24 cellular contexts compared by ENCODE assay signal in the genomic region with DNA sequence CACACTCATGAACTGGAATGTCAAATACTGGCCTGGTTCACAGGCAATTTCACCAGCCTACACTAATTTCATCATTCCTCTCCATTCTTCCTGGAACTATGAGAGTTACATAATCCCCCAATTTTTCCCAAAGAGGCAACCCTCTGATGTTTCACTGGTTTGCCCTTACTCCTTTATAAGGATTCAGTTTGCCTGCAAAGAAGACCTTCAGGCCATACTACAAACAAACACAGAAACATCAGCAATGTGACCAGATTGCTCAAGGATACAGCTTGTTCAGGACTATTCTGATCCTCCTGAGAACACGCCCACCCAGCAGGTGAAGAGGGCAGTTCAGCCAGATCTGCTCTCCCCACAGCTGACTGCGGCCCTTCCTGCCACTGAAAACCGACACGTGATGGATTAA.
A peak's percentile ranks its signal among the peaks of the same experiment; 100 is the strongest.
DNase-seq lines count a peak whose midpoint lies in the region; ATAC-seq and TF ChIP-seq lines count a peak whose summit lies in the region.
"Had no signal": no experiment of that assay in that cellular context is flagged by ENCODE, and none has a peak within 500 bp of the region (broad histone marks: within the 10 kb centered on the region; RNA-seq: fewer than 3 reads in every experiment).

No MANE protein-coding gene starts in this region.

- H3K36me3 ChIP-seq in lower lobe of right lung = no peaks in the 10 kb centered on the region
- H3K36me3 ChIP-seq in Peyer's patch = no peaks in the 10 kb centered on the region
- H3K36me3 ChIP-seq: ovary, sigmoid colon had no signal

- H3K27me3 ChIP-seq in right cardiac atrium (ENCODE audit: control insufficient read depth, insufficient read depth) (no peaks in the 10 kb centered on the region), lower lobe of right lung (ENCODE audit: low read depth) (no peaks in the 10 kb centered on the region), Peyer's patch (no peaks in the 10 kb centered on the region)
- H3K27me3 ChIP-seq: foreskin keratinocyte, ovary, sigmoid colon, testis had no signal

- no peak for TF ChIP-seq POLR2A in Peyer's patch (IDR thresholded peaks at IDR 0.05)

- no peaks in the 10 kb centered on the region for H3K9me3 ChIP-seq in right cardiac atrium (ENCODE audit: control insufficient read depth, low read length)
- H3K9me3 ChIP-seq in lower lobe of right lung = no peaks in the 10 kb centered on the region
- no peaks in the 10 kb centered on the region for H3K9me3 ChIP-seq in Peyer's patch
- H3K9me3 ChIP-seq: ovary, sigmoid colon, testis had no signal

- no peak overlapping the region for H3K4me3 ChIP-seq in right cardiac atrium (ENCODE audit: low read length)
- H3K4me3 ChIP-seq in cardiac fibroblast (replicated peaks in 1 of 2; ENCODE audit: low read depth in 2 of 2, low read length in 2 of 2) = no peak overlapping the region
- no peak overlapping the region for H3K4me3 ChIP-seq in lower lobe of right lung
- H3K4me3 ChIP-seq in Peyer's patch = no peak overlapping the region
- H3K4me3 ChIP-seq: ovary, sigmoid colon, testis had no signal

- TF ChIP-seq CTCF in cardiac fibroblast (IDR thresholded peaks at IDR 0.05; ENCODE audit: low read depth, low read length) (no peak), lower lobe of right lung (IDR thresholded peaks at IDR 0.05) (no peak), Peyer's patch (IDR thresholded peaks at IDR 0.05) (no peak)

- H3K4me1 ChIP-seq in right cardiac atrium (ENCODE audit: control insufficient read depth, insufficient read depth, low read length) (no peaks in the 10 kb centered on the region), lower lobe of right lung (peaks cover 6% of the 10 kb centered on the region), Peyer's patch (no peaks in the 10 kb centered on the region)
- H3K4me1 ChIP-seq: foreskin keratinocyte, testis had no signal

- intact Hi-C loops in Right ventricle myocardium superior (cut with DNase I) = no loop called here
- intact Hi-C loops in right cardiac atrium (cut with DNase I) = no loop called here
- intact Hi-C loops in lower lobe of right lung (cut with DNase I) = no loop called here

- DNase-seq in Right ventricle myocardium superior (no peak), right cardiac atrium (no peak), cardiac fibroblast (ENCODE audit: low read depth in 2 of 2) (peak; percentile 48 to 60), lower lobe of right lung (no peak), Peyer's patch (no peak), OCI-M2 (lab: John Stamatoyannopoulos, UW; ENCODE audit: unreplicated experiment) (no peak)
- DNase-seq: activated CD4-positive, alpha-beta T cell treated with anti-CD3 and anti-CD28 coated beads for 4 hours; activated naive CD8-positive, alpha-beta T cell treated with anti-CD3 and anti-CD28 coated beads, Interleukin-2, amount 10 ng/mL, durations not matched to agents 7 days and 5 days; CD8-positive, alpha-beta T cell; DMS153; foreskin keratinocyte; hypothalamus; KBM-7; MV-4-11; naive thymus-derived CD4-positive, alpha-beta T cell; NCI-H446; ovary; SHP77; sigmoid colon; T-helper 1 cell; testis had no signal

- H3K27ac ChIP-seq in right cardiac atrium (ENCODE audit: low read length) (no peak overlapping the region), lower lobe of right lung (no peak overlapping the region), Peyer's patch (no peak overlapping the region)
- H3K27ac ChIP-seq: foreskin keratinocyte, ovary, sigmoid colon, testis had no signal

- ATAC-seq in Right ventricle myocardium superior (ENCODE audit: poor library complexity) (peak; percentile 39), right cardiac atrium (no peak), lower lobe of right lung (peak; percentile 60 to 73), GM21526 (IDR thresholded peaks at IDR 0.05; ENCODE audit: low FRiP score, unreplicated experiment) (no peak)
- ATAC-seq: CD8-positive, alpha-beta T cell; foreskin keratinocyte; HCT116; naive thymus-derived CD4-positive, alpha-beta T cell; stimulated activated effector memory CD8-positive, alpha-beta T cell treated with anti-CD3 and anti-CD28 coated beads, Interleukin-12 subunit alpha, Interleukin-12 subunit beta, amount 100 ng/mL, for 72 hours had no signal

- 73% methylated on average over 4 of the region's 4 CpGs for WGBS in right cardiac atrium

Comparison
In these comparisons a context has a peak if more than half of its experiments do, and no peak if none do; other contexts are left out.
1. ATAC-seq: peak in Right ventricle myocardium superior (single experiment) and lower lobe of right lung (2 of 2); none in right cardiac atrium (0 of 2) and GM21526 (single experiment).
2. DNase-seq: peak in cardiac fibroblast (2 of 2); none in Right ventricle myocardium superior (single experiment), right cardiac atrium (0 of 3), lower lobe of right lung (single experiment), Peyer's patch (0 of 3) and OCI-M2 (single experiment).